23 cellular contexts compared by ENCODE assay signal in genomic region chr3:44682182-44682896, GRCh38. TPM values are rescaled to one million over a fixed set of nuclear protein-coding genes. Genes with fewer than 3 reads are reported as not detected.
DNase-seq lines count a peak whose midpoint lies in the region; ATAC-seq and TF ChIP-seq lines count a peak whose summit lies in the region.
"Had no signal": no experiment of that assay in that cellular context is flagged by ENCODE, and none has a peak within 500 bp of the region (broad histone marks: within the 10 kb centered on the region; RNA-seq: fewer than 3 reads in every experiment).

No MANE protein-coding gene starts in this region.

- no peaks in the 10 kb centered on the region for H3K4me1 ChIP-seq in upper lobe of right lung

- H3K27me3 ChIP-seq in brain microvascular endothelial cell (replicated peaks) (no peaks in the 10 kb centered on the region), upper lobe of right lung (no peaks in the 10 kb centered on the region)
- H3K27me3 ChIP-seq: esophagus muscularis mucosa, MG63 had no signal

- H3K27ac ChIP-seq in brain microvascular endothelial cell (no peak overlapping the region), upper lobe of right lung (no peak overlapping the region)
- H3K27ac ChIP-seq: esophagus muscularis mucosa, SK-N-MC, spleen had no signal

- H3K4me3 ChIP-seq in brain microvascular endothelial cell (ENCODE audit: low read depth, low read length) (no peak overlapping the region), upper lobe of right lung (no peak overlapping the region)
- H3K4me3 ChIP-seq: esophagus muscularis mucosa, GM23338, MG63, SK-N-MC, spleen had no signal

- intact Hi-C loops in upper lobe of right lung (cut with DNase I) = no loop called here

- DNase-seq in AG20443 (ENCODE audit: low spot score) = peak; percentile 23
- DNase-seq in LHCN-M2 (ENCODE audit: low read depth) = peak; percentile 99
- peak; percentile 5 for DNase-seq in brain microvascular endothelial cell
- peak; percentile 96 for DNase-seq in myocyte (ENCODE audit: low read depth)
- DNase-seq in upper lobe of right lung = no peak
- DNase-seq in NCI-H524 (lab: John Stamatoyannopoulos, UW) = no peak
- no peak for DNase-seq in NCI-H1930 (lab: John Stamatoyannopoulos, UW)
- DNase-seq: ACHN; activated CD8-positive, alpha-beta memory T cell treated with anti-CD3 and anti-CD28 coated beads for 24 hours; activated T-cell treated with anti-CD3 and anti-CD28 coated beads, Interleukin-2, amount 50 U/mL, for 72 hours; CD8-positive, alpha-beta T cell; head of caudate nucleus; MG63; NCI-H1436; spleen; stimulated activated CD4-positive, alpha-beta T cell treated with anti-CD3 and anti-CD28 coated beads, Interleukin-4, amount 100 ng/mL, for 4 hours; T-helper 9 cell had no signal

- no peak for ATAC-seq in HG03521 (IDR thresholded peaks at IDR 0.05; ENCODE audit: unreplicated experiment)
- no peak for ATAC-seq in upper lobe of right lung
- ATAC-seq: activated CD4-positive, CD25-positive, alpha-beta regulatory T cell treated with anti-CD3 and anti-CD28 coated beads, Interleukin-2, amount 50 U/mL, for 24 hours; activated T-cell treated with anti-CD3 and anti-CD28 coated beads, Interleukin-2, amount 50 U/mL, for 72 hours; CD8-positive, alpha-beta T cell; GM23338; Panc1 had no signal

- H3K36me3 ChIP-seq in brain microvascular endothelial cell (replicated peaks) (no peaks in the 10 kb centered on the region), upper lobe of right lung (no peaks in the 10 kb centered on the region)
- H3K36me3 ChIP-seq: MG63 had no signal

- TF ChIP-seq CTCF in brain microvascular endothelial cell (IDR thresholded peaks at IDR 0.05; ENCODE audit: low read depth, low read length, missing control alignments) = no peak
- no peak for TF ChIP-seq CTCF in upper lobe of right lung (IDR thresholded peaks at IDR 0.05)

- H3K9me3 ChIP-seq in upper lobe of right lung = peaks cover 8% of the 10 kb centered on the region
- H3K9me3 ChIP-seq: MG63 had no signal

- in situ Hi-C loops in brain microvascular endothelial cell (cut with HindIII; ENCODE audit: low pct_ligation_motif_present, low sequenced_read_pairs) = no loop called here

RNA-seq across cellular contexts. Expression of gene ZNF502, which starts 30.1 kb away (rescaled TPM):
- total RNA-seq in LHCN-M2 (2014; rRNA removed) (2.5 and 4.3 TPM in 2 replicates), myocyte (2.0 and 2.6 TPM in 2 replicates), upper lobe of right lung (4.1 TPM)
- 1.2 TPM for polyA plus RNA-seq in LHCN-M2 (2012)
- polyA plus RNA-seq in myocyte (2012) = 1.5 TPM

RNA-seq across cellular contexts. Expression of gene ZNF35, which starts 33.8 kb away (rescaled TPM):
- 17.1 and 20.1 TPM in 2 replicates for total RNA-seq in LHCN-M2 (2014; rRNA removed)
- polyA plus RNA-seq in LHCN-M2 (2012) = 5.7 TPM
- 15.3 and 18.7 TPM in 2 replicates for total RNA-seq in myocyte
- polyA plus RNA-seq in myocyte (2012) = 5.8 TPM
- 10.0 TPM for total RNA-seq in upper lobe of right lung

RNA-seq across cellular contexts. Expression of gene ZNF501, which starts 47.1 kb away (rescaled TPM):
- total RNA-seq in LHCN-M2 (2014; rRNA removed) = 0.45 and 1.3 TPM in 2 replicates
- polyA plus RNA-seq in LHCN-M2 (2012) = 0.44 TPM
- total RNA-seq in myocyte = 0.42 and 1.1 TPM in 2 replicates
- 0.38 TPM for polyA plus RNA-seq in myocyte (2012)
- total RNA-seq in upper lobe of right lung = 4.5 TPM

RNA-seq across cellular contexts. Expression of gene ZNF197, which starts 57.5 kb away (rescaled TPM):
- total RNA-seq in LHCN-M2 (2014; rRNA removed) (15.6 and 19.6 TPM in 2 replicates), myocyte (25.0 and 25.2 TPM in 2 replicates), upper lobe of right lung (14.2 TPM)
- polyA plus RNA-seq in LHCN-M2 (2012) = 5.9 TPM
- 7.0 TPM for polyA plus RNA-seq in myocyte (2012)

Comparison
In these comparisons a context has a peak if more than half of its experiments do, and no peak if none do; other contexts are left out.
1. DNase-seq: peak in AG20443 (single experiment), LHCN-M2 (single experiment), brain microvascular endothelial cell (single experiment) and myocyte (single experiment); none in upper lobe of right lung (single experiment), NCI-H524 (0 of 2) and NCI-H1930 (0 of 2).